ENCODE assay signal across 10 cellular contexts in genomic region chrX:21975827-21976226, GRCh38. TPM values are rescaled to one million over a fixed set of nuclear protein-coding genes. Genes with fewer than 3 reads are reported as not detected.
A peak's percentile ranks its signal among the peaks of the same experiment; 100 is the strongest.
DNase-seq lines count a peak whose midpoint lies in the region; ATAC-seq, FAIRE-seq and TF ChIP-seq lines count a peak whose summit lies in the region.
"Had no signal": no experiment of that assay in that cellular context is flagged by ENCODE, and none has a peak within 500 bp of the region (broad histone marks: within the 10 kb centered on the region; RNA-seq: fewer than 3 reads in every experiment).

No MANE protein-coding gene starts in this region.

- peak in 1 of 8 donors; percentile 39 for ATAC-seq in heart right ventricle
- ATAC-seq in Right ventricle myocardium inferior, result no peak
- no peak; the same call in 2 of the 3 replicates for ATAC-seq in HepG2
- ATAC-seq in GM21360 (IDR thresholded peaks at IDR 0.05; ENCODE audit: unreplicated experiment), result no peak

- TF ChIP-seq RAD21 in HepG2 (CRISPR knock-in tag; IDR thresholded peaks at IDR 0.05), result no peak

- no peak for TF ChIP-seq POLR2A in HepG2 (IDR thresholded peaks at IDR 0.05; ENCODE audit: insufficient read depth in 1 of 2, low read depth in 2 of 2, low read length in 2 of 2)

- H3K4me1 ChIP-seq in heart right ventricle, result peaks cover 0 to 5% (median 0%) of the 10 kb centered on the region in 9 donors
- peaks cover 10% of the 10 kb centered on the region for H3K4me1 ChIP-seq in HepG2 (ENCODE audit: insufficient read depth, low read length)

- H2AFZ ChIP-seq in HepG2 (ENCODE audit: low read length), result no peak overlapping the region

- DNase-seq in heart right ventricle, result no peak
- no peak for DNase-seq in Right ventricle myocardium inferior (ENCODE audit: missing footprints)
- peak; percentile 47 for DNase-seq in brain microvascular endothelial cell
- no peak for DNase-seq in HepG2 (ENCODE audit: low spot score)
- DNase-seq in stimulated activated CD4-positive, alpha-beta T cell treated with anti-CD3 and anti-CD28 coated beads, Interleukin-2, amount 100 ng/mL, for 24 hours, result no peak
- no peak for DNase-seq in islet precursor cell
- DNase-seq in activated effector memory CD4-positive, alpha-beta T cell treated with anti-CD3 and anti-CD28 coated beads, Interleukin-2, amount 50 U/mL, for 16 hours, result no peak
- DNase-seq: stimulated activated CD4-positive, alpha-beta T cell treated with anti-CD3 and anti-CD28 coated beads, Interleukin-15, amount 100 ng/mL, for 24 hours had no signal

- BruUV-seq in HepG2 (replicated peaks; lab: Mats Ljungman, UMichigan), result no TSS peak

- no peaks in the 10 kb centered on the region for H3K9me3 ChIP-seq in heart right ventricle
- H3K9me3 ChIP-seq in HepG2 (ENCODE audit: low read length), result no peaks in the 10 kb centered on the region

- H3K4me2 ChIP-seq in HepG2 (ENCODE audit: low read depth, low read length), result no peak overlapping the region

- FAIRE-seq in HepG2 (lab: Jason Lieb, UNC), result no peak
- FAIRE-seq: TTC549 had no signal

- H3K4me3 ChIP-seq in heart right ventricle, result no peak overlapping the region
- H3K4me3 ChIP-seq in brain microvascular endothelial cell (ENCODE audit: low read depth, low read length), result no peak overlapping the region
- no peak overlapping the region for H3K4me3 ChIP-seq in HepG2 (replicated peaks in 1 of 3; ENCODE audit: insufficient read depth in 1 of 3, low read depth in 2 of 3, low read length in 3 of 3)

- CTCF ChIA-PET in HepG2 (lab: Yijun Ruan, JAX; ENCODE audit: low intra/inter-chr PET ratio, low total read pairs), result no interaction called here

- WGBS in heart right ventricle, 2 donors, result 56 to 64% methylated on average over 6 of the region's 6 CpGs
- 95% methylated on average over 6 of the region's 6 CpGs for WGBS in HepG2 (ENCODE audit: low lambda C conversion rate)

- in situ Hi-C loops in brain microvascular endothelial cell (cut with HindIII; ENCODE audit: low pct_ligation_motif_present, low sequenced_read_pairs) (no loop called here), HepG2 (cut with HindIII; ENCODE audit: extremely low pct_ligation_motif_present, low pct_unique_long_range_greater_than_20kb) (loop anchor here (25.0 kb wide), 1 partner anchor 211 kb away; no protein-coding TSS in a partner anchor)

- POLR2A ChIA-PET in HepG2 (lab: Yijun Ruan, JAX), result no interaction called here

- H3K27ac ChIP-seq in heart right ventricle, result no peak overlapping the region
- H3K27ac ChIP-seq in brain microvascular endothelial cell, result no peak overlapping the region
- H3K27ac ChIP-seq in HepG2 (ENCODE audit: extremely low read length, insufficient read depth, low read length), result no peak overlapping the region

- TF ChIP-seq CTCF in heart right ventricle (IDR thresholded peaks at IDR 0.05) (peak in 6 of 9 donors; percentile 13 to 38 (median 29)), brain microvascular endothelial cell (IDR thresholded peaks at IDR 0.05; ENCODE audit: low read depth, low read length, missing control alignments) (peak; percentile 25), HepG2 (CRISPR knock-in tag; IDR thresholded peaks at IDR 0.05) (no peak)

- H3K36me3 ChIP-seq in heart right ventricle, result peaks cover 0 to 68% (median 3%) of the 10 kb centered on the region in 9 donors
- H3K36me3 ChIP-seq in brain microvascular endothelial cell (replicated peaks), result peaks cover 11% of the 10 kb centered on the region
- H3K36me3 ChIP-seq in HepG2 (replicated peaks in 1 of 2; ENCODE audit: control insufficient read depth in 1 of 2, insufficient read depth in 2 of 2, low read length in 2 of 2), result peaks cover 0 to 3% of the 10 kb centered on the region in 2 experiments; a peak in 3 of 5 replicates

- peaks cover 0 to 4% (median 0%) of the 10 kb centered on the region in 7 donors for H3K27me3 ChIP-seq in heart right ventricle
- H3K27me3 ChIP-seq in brain microvascular endothelial cell (replicated peaks), result no peaks in the 10 kb centered on the region
- no peaks in the 10 kb centered on the region for H3K27me3 ChIP-seq in HepG2 (ENCODE audit: control insufficient read depth in 1 of 2, insufficient read depth in 2 of 2, low read length in 2 of 2)

- no peak overlapping the region for H3K9ac ChIP-seq in HepG2 (ENCODE audit: insufficient read depth, low read depth, low read length)

- TF ChIP-seq EP300 in HepG2 (IDR thresholded peaks at IDR 0.05; ENCODE audit: low read depth in 2 of 2, low read length in 2 of 2), result no peak
- TF ChIP-seq EP300 in HepG2 (CRISPR knock-in tag; IDR thresholded peaks at IDR 0.05; ENCODE audit: borderline replicate concordance), result no peak

- intact Hi-C loops in heart right ventricle (cut with DNase I), result loop anchor here in 3 of 10 donors (5.0 to 10.0 kb wide), 3 partner anchors 141 to 1451 kb away; partner anchors contain the start of gene MBTPS2 (in 1 of the 3)
- intact Hi-C loops in Right ventricle myocardium inferior (cut with DNase I), result loop anchor here (10.0 kb wide), 1 partner anchor 1451 kb away; no protein-coding TSS in a partner anchor
- intact Hi-C loops in HepG2 (cut with micrococcal nuclease; ENCODE audit: unreplicated experiment), result loop anchor here (10.0 kb wide), 1 partner anchor 141 kb away; the partner anchor contains the start of gene MBTPS2

- H3K79me2 ChIP-seq in HepG2 (ENCODE audit: insufficient read depth, low read length), result no peaks in the 10 kb centered on the region

- H4K20me1 ChIP-seq in HepG2 (ENCODE audit: insufficient read depth, low read length), result no peaks in the 10 kb centered on the region

TF ChIP-seq in HepG2, 621 proteins besides CTCF, POLR2A, EP300 and RAD21:
- TF ChIP-seq KAT2B (IDR thresholded peaks at IDR 0.05; ENCODE audit: borderline replicate concordance, low read depth, low read length), result no peak
- no peak for TF ChIP-seq KAT8 (CRISPR knock-in tag; IDR thresholded peaks at IDR 0.05)
- no peak for TF ChIP-seq KMT2A (CRISPR knock-in tag; IDR thresholded peaks at IDR 0.05)
- peak; percentile 9; the same call in 1 of the 2 replicates for TF ChIP-seq STAG1 (CRISPR knock-in tag; IDR thresholded peaks at IDR 0.05)

RNA-seq across cellular contexts. Expression of gene SMS, which starts 35.3 kb away (rescaled TPM):
- total RNA-seq in heart right ventricle (10 to 100 TPM; 44.0 to 70.9 (median 53.5) TPM), Right ventricle myocardium inferior (54.4 TPM), HepG2 (2016; rRNA removed; fragmentation: Illumina TruSeq; extraction: Trizol) (91.9 and 115 TPM in 2 replicates)
- polyA plus RNA-seq in heart right ventricle (10 to 100 TPM; 22.3 to 65.4 TPM), HepG2 (2011; rRNA removed) (29.6 and 40.5 TPM in 2 replicates)
- 46.6 and 52.3 TPM in 2 replicates for total RNA-seq in HepG2 (2016; cell fraction: cytosol; rRNA removed; fragmentation: Illumina TruSeq; extraction: Trizol; ENCODE audit: low read depth)
- 95.1 and 105 TPM in 2 replicates for total RNA-seq in HepG2 (2016; cell fraction: insoluble cytoplasmic fraction; rRNA removed; fragmentation: Illumina TruSeq; extraction: Trizol)
- total RNA-seq in HepG2 (2016; cell fraction: membrane; rRNA removed; fragmentation: Illumina TruSeq; extraction: Trizol), result 91.1 and 102 TPM in 2 replicates
- total RNA-seq in HepG2 (2016; cell fraction: nucleus; rRNA removed; fragmentation: Illumina TruSeq; extraction: Trizol), result 32.1 and 33.7 TPM in 2 replicates
- polyA plus RNA-seq in HepG2 (2011; cell fraction: cytosol; rRNA removed), result 27.2 and 29.2 TPM in 2 replicates
- polyA plus RNA-seq in HepG2 (2011; cell fraction: nucleus; rRNA removed), result 11.3 and 11.5 TPM in 2 replicates
- polyA plus RNA-seq in HepG2 (2012), result 60.8 and 71.1 TPM in 2 replicates
- polyA plus RNA-seq in HepG2 (2016; cell fraction: cytosol; fragmentation: Illumina TruSeq; extraction: Trizol; ENCODE audit: low read depth), result 48.6 and 66.4 TPM in 2 replicates
- 126 and 134 TPM in 2 replicates for polyA plus RNA-seq in HepG2 (2016; cell fraction: insoluble cytoplasmic fraction; fragmentation: Illumina TruSeq; extraction: Trizol; ENCODE audit: low read depth)
- 84.4 and 95.5 TPM in 2 replicates for polyA plus RNA-seq in HepG2 (2016; cell fraction: membrane; fragmentation: Illumina TruSeq; extraction: Trizol; ENCODE audit: low read depth)
- polyA plus RNA-seq in HepG2 (2016; cell fraction: nucleus; fragmentation: Illumina TruSeq; extraction: Trizol; ENCODE audit: insufficient read depth, low read depth), result 54.1 and 59.0 TPM in 2 replicates
- polyA minus RNA-seq in HepG2 (2011; rRNA and poly(A)+ RNA removed; ENCODE audit: low replicate concordance), result 17.4 and 47.2 TPM in 2 replicates
- 34.7 and 40.9 TPM in 2 replicates for polyA minus RNA-seq in HepG2 (2011; cell fraction: cytosol; rRNA and poly(A)+ RNA removed)
- 11.2 and 16.8 TPM in 2 replicates for polyA minus RNA-seq in HepG2 (2011; cell fraction: nucleus; rRNA and poly(A)+ RNA removed)

RNA-seq across cellular contexts. Expression of gene PHEX, which starts 56.3 kb away (rescaled TPM):
- total RNA-seq in heart right ventricle (under 1 TPM in 8 of 10 donors, not detected in 2; 0.07 to 0.36 (median 0.21) TPM), Right ventricle myocardium inferior (0.08 TPM), HepG2 (2016; rRNA removed; fragmentation: Illumina TruSeq; extraction: Trizol) (0.07 and 0.27 TPM in 2 replicates)
- polyA plus RNA-seq in heart right ventricle (under 1 TPM in 1 of 2 donors, not detected in 1; 0.01 TPM), HepG2 (2011; rRNA removed) (0.01 and 0.03 TPM in 2 replicates)
- 0.20 and 0.35 TPM in 2 replicates for total RNA-seq in HepG2 (2016; cell fraction: cytosol; rRNA removed; fragmentation: Illumina TruSeq; extraction: Trizol; ENCODE audit: low read depth)
- 0.06 TPM in 1 of 2 replicates, not detected in the other for total RNA-seq in HepG2 (2016; cell fraction: insoluble cytoplasmic fraction; rRNA removed; fragmentation: Illumina TruSeq; extraction: Trizol)
- 0.09 and 0.14 TPM in 2 replicates for total RNA-seq in HepG2 (2016; cell fraction: membrane; rRNA removed; fragmentation: Illumina TruSeq; extraction: Trizol)
- 0.22 and 0.50 TPM in 2 replicates for total RNA-seq in HepG2 (2016; cell fraction: nucleus; rRNA removed; fragmentation: Illumina TruSeq; extraction: Trizol)
- polyA plus RNA-seq in HepG2 (2011; cell fraction: cytosol; rRNA removed), result 0.05 TPM in 1 of 2 replicates, not detected in the other
- polyA plus RNA-seq in HepG2 (2011; cell fraction: nucleus; rRNA removed), result 0.09 TPM in 1 of 2 replicates, not detected in the other
- 0.03 TPM in 1 of 2 replicates, not detected in the other for polyA plus RNA-seq in HepG2 (2012)
- 0.03 TPM in 2 replicates for polyA plus RNA-seq in HepG2 (2016; cell fraction: cytosol; fragmentation: Illumina TruSeq; extraction: Trizol; ENCODE audit: low read depth)
- polyA plus RNA-seq in HepG2 (2016; cell fraction: insoluble cytoplasmic fraction; fragmentation: Illumina TruSeq; extraction: Trizol; ENCODE audit: low read depth), result not detected in 2 replicates
- polyA plus RNA-seq in HepG2 (2016; cell fraction: membrane; fragmentation: Illumina TruSeq; extraction: Trizol; ENCODE audit: low read depth), result 0.03 TPM in 1 of 2 replicates, not detected in the other
- polyA plus RNA-seq in HepG2 (2016; cell fraction: nucleus; fragmentation: Illumina TruSeq; extraction: Trizol; ENCODE audit: insufficient read depth, low read depth), result 0.09 and 0.10 TPM in 2 replicates
- 0.04 and 0.12 TPM in 2 replicates for polyA minus RNA-seq in HepG2 (2011; rRNA and poly(A)+ RNA removed; ENCODE audit: low replicate concordance)
- polyA minus RNA-seq in HepG2 (2011; cell fraction: cytosol; rRNA and poly(A)+ RNA removed), result not detected in 2 replicates
- 0.25 and 0.26 TPM in 2 replicates for polyA minus RNA-seq in HepG2 (2011; cell fraction: nucleus; rRNA and poly(A)+ RNA removed)
